In the genomic region with DNA sequence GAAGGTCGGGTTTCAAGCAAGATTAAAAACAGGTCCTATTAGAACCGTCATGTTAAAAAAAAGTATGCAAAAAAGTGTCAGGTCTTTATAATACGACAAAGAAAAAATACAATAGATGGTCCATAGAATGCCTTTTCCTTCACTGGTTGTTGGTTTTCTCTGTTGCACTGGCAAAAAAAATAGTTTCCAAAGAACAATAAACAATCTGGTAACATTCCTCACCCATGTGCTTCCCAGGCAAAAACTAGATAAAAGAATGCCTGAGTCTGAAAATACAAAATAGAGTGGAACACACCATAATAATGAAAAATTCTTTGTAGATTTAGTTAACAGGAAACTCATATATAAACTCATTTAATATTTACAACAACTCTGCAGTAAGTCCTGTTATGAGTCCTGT, we compare ENCODE assay signal across 8 cellular contexts.
"Had no signal": no experiment of that assay in that cellular context is flagged by ENCODE, and none has a peak within 500 bp of the region (broad histone marks: within the 10 kb centered on the region; RNA-seq: fewer than 3 reads in every experiment).

No MANE protein-coding gene starts in this region.

- H3K9me3 Mint-ChIP-seq: GM23338, H9 had no signal

- H2AFZ ChIP-seq: GM23338 had no signal

- H3K4me3 Mint-ChIP-seq: GM23338, H9 had no signal

- H3K4me3 ChIP-seq: GM23338, K562 had no signal

- DNase-seq: H9, HCEC 1CT had no signal

- H3K27ac Mint-ChIP-seq: GM23338, H9 had no signal

- FAIRE-seq: H1, H54, HepG2, K562 had no signal

- H3K27ac ChIP-seq: HL-60 had no signal

- H3K4me2 ChIP-seq: GM23338 had no signal

- ATAC-seq: GM23338, HepG2, K562 had no signal
